Comparison of ENCODE assay signal across 1 cellular context in the genomic region with DNA sequence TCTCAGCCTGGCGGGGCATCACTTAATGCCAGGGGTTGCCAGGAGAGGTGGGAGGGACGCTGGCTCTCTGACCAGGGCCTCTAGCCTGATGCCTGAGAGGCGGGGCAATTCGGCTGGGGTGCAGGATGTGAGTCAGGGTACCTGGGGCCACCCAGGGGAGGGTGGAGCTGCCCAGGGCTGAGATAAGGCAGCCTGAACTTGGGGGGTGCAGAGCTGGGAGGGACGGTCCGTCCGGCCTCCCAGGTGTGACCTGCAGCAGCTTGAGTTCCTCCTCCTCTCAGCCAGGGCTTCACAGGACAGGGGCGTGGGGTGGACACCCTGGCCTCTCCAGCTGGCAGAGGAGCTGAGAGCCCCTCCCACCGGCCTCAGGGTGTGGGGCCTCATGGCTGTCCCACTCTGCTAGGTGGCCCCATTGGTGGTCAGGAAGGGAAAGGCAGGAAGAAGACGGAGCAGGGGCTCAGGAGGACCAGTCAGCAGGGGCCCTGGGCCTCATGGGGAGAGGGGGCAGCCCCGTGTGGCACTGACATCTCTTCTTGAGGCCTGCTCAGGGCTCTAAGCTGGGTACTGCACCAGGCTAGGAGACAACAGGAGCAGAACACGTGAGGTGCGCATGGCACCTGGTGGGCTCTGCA.
TF ChIP-seq lines count a peak whose summit lies in the region.

No MANE protein-coding gene starts in this region.

TF ChIP-seq in GM12878, 131 proteins besides CTCF, POLR2A, EP300 and RAD21:
- TF ChIP-seq SUPT20H (IDR thresholded peaks at IDR 0.05; ENCODE audit: borderline replicate concordance, control insufficient read depth, low read depth, low read length) (no peak), CBX5 (IDR thresholded peaks at IDR 0.05; ENCODE audit: low read depth) (no peak), KLF5 (IDR thresholded peaks at IDR 0.05; ENCODE audit: partially characterized antibody) (no peak), SMAD5 (IDR thresholded peaks at IDR 0.05; ENCODE audit: low read depth) (no peak), HCFC1 (IDR thresholded peaks at IDR 0.05; ENCODE audit: low read length) (no peak), TCF12 (IDR thresholded peaks at IDR 0.05; ENCODE audit: low read depth, low read length) (no peak), MEF2A (IDR thresholded peaks at IDR 0.05; ENCODE audit: insufficient read depth, low read depth, low read length) (no peak)
- TF ChIP-seq, protein P1, sequence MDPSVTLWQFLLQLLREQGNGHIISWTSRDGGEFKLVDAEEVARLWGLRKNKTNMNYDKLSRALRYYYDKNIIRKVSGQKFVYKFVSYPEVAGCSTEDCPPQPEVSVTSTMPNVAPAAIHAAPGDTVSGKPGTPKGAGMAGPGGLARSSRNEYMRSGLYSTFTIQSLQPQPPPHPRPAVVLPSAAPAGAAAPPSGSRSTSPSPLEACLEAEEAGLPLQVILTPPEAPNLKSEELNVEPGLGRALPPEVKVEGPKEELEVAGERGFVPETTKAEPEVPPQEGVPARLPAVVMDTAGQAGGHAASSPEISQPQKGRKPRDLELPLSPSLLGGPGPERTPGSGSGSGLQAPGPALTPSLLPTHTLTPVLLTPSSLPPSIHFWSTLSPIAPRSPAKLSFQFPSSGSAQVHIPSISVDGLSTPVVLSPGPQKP (IDR thresholded peaks at IDR 0.05; ENCODE audit: low read depth, low read length) = no peak
- TF ChIP-seq, protein P2, sequence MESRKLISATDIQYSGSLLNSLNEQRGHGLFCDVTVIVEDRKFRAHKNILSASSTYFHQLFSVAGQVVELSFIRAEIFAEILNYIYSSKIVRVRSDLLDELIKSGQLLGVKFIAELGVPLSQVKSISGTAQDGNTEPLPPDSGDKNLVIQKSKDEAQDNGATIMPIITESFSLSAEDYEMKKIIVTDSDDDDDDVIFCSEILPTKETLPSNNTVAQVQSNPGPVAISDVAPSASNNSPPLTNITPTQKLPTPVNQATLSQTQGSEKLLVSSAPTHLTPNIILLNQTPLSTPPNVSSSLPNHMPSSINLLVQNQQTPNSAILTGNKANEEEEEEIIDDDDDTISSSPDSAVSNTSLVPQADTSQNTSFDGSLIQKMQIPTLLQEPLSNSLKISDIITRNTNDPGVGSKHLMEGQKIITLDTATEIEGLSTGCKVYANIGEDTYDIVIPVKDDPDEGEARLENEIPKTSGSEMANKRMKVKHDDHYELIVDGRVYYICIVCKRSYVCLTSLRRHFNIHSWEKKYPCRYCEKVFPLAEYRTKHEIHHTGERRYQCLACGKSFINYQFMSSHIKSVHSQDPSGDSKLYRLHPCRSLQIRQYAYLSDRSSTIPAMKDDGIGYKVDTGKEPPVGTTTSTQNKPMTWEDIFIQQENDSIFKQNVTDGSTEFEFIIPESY (IDR thresholded peaks at IDR 0.05) = no peak
- TF ChIP-seq, protein P3, sequence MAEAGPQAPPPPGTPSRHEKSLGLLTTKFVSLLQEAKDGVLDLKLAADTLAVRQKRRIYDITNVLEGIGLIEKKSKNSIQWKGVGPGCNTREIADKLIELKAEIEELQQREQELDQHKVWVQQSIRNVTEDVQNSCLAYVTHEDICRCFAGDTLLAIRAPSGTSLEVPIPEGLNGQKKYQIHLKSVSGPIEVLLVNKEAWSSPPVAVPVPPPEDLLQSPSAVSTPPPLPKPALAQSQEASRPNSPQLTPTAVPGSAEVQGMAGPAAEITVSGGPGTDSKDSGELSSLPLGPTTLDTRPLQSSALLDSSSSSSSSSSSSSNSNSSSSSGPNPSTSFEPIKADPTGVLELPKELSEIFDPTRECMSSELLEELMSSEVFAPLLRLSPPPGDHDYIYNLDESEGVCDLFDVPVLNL (IDR thresholded peaks at IDR 0.05; ENCODE audit: low read depth, low read length) = no peak
- TF ChIP-seq, protein P4, sequence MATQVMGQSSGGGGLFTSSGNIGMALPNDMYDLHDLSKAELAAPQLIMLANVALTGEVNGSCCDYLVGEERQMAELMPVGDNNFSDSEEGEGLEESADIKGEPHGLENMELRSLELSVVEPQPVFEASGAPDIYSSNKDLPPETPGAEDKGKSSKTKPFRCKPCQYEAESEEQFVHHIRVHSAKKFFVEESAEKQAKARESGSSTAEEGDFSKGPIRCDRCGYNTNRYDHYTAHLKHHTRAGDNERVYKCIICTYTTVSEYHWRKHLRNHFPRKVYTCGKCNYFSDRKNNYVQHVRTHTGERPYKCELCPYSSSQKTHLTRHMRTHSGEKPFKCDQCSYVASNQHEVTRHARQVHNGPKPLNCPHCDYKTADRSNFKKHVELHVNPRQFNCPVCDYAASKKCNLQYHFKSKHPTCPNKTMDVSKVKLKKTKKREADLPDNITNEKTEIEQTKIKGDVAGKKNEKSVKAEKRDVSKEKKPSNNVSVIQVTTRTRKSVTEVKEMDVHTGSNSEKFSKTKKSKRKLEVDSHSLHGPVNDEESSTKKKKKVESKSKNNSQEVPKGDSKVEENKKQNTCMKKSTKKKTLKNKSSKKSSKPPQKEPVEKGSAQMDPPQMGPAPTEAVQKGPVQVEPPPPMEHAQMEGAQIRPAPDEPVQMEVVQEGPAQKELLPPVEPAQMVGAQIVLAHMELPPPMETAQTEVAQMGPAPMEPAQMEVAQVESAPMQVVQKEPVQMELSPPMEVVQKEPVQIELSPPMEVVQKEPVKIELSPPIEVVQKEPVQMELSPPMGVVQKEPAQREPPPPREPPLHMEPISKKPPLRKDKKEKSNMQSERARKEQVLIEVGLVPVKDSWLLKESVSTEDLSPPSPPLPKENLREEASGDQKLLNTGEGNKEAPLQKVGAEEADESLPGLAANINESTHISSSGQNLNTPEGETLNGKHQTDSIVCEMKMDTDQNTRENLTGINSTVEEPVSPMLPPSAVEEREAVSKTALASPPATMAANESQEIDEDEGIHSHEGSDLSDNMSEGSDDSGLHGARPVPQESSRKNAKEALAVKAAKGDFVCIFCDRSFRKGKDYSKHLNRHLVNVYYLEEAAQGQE (IDR thresholded peaks at IDR 0.05; ENCODE audit: low read depth, low read length) = no peak
- TF ChIP-seq, protein P5, sequence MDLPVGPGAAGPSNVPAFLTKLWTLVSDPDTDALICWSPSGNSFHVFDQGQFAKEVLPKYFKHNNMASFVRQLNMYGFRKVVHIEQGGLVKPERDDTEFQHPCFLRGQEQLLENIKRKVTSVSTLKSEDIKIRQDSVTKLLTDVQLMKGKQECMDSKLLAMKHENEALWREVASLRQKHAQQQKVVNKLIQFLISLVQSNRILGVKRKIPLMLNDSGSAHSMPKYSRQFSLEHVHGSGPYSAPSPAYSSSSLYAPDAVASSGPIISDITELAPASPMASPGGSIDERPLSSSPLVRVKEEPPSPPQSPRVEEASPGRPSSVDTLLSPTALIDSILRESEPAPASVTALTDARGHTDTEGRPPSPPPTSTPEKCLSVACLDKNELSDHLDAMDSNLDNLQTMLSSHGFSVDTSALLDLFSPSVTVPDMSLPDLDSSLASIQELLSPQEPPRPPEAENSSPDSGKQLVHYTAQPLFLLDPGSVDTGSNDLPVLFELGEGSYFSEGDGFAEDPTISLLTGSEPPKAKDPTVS (IDR thresholded peaks at IDR 0.05; ENCODE audit: low read depth, low read length) = no peak
